Comparison of ENCODE assay signal across 8 cellular contexts in the genomic region with DNA sequence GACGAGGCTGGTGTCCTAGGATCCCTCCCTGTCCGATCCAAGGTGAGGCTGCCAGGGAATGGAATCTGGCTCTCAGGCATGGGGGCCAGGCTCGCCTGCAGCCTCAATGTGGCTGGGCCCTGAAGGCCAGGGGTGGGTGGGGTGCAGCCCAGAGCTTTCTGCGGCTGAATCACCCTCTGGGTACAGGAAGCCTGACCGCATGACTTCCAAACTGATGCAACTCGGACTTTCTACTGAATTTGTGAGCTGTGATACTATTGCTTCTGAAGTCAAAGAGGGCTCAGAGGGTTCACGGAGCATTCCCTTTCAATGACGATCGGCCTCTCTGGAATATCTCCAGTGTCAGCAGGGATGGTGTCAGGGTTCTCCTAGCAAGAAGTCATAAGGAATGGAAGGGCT.
DNase-seq lines count a peak whose midpoint lies in the region; ATAC-seq and TF ChIP-seq lines count a peak whose summit lies in the region.

No MANE protein-coding gene starts in this region.

- peaks cover 13 to 17% of the 10 kb centered on the region in 2 donors for H3K4me1 ChIP-seq in mucosa of rectum (ENCODE audit: control insufficient read depth in 2 of 2, insufficient read depth in 2 of 2, low read length in 2 of 2)

- H3K4me1 Mint-ChIP-seq in stimulated activated naive CD8-positive, alpha-beta T cell treated with anti-CD3 and anti-CD28 coated beads, Interleukin-15, amount 100 ng/mL, for 72 hours: peaks cover 52% of the 10 kb centered on the region

- no peak overlapping the region for H3K4me3 ChIP-seq in choroid plexus epithelial cell (ENCODE audit: low read depth, low read length)
- H3K4me3 ChIP-seq in mucosa of rectum (ENCODE audit: low read length in 2 of 2): no peak overlapping the region

- DNase-seq in stimulated activated naive CD8-positive, alpha-beta T cell treated with anti-CD3 and anti-CD28 coated beads, Interleukin-15, Interleukin-2, amounts not matched to agents 100 U/mL and 50 U/mL, for 24 hours: peak; percentile 15
- no peak for DNase-seq in stimulated activated naive CD8-positive, alpha-beta T cell treated with anti-CD3 and anti-CD28 coated beads, Interleukin-15, amount 100 ng/mL, for 72 hours
- DNase-seq in choroid plexus epithelial cell (ENCODE audit: low read depth): peak; percentile 96
- DNase-seq in NCI-H2029 (lab: John Stamatoyannopoulos, UW): no peak
- no peak for DNase-seq in NCI-H2171 (lab: John Stamatoyannopoulos, UW)
- DNase-seq in effector CD4-positive, alpha-beta T cell: no peak

- no peaks in the 10 kb centered on the region for H3K36me3 ChIP-seq in mucosa of rectum (ENCODE audit: control insufficient read depth in 2 of 2, insufficient read depth in 2 of 2, low read length in 2 of 2)

- no peak for TF ChIP-seq CTCF in choroid plexus epithelial cell (conservative IDR thresholded peaks at IDR 0.05; ENCODE audit: low read depth, low read length)

- H3K27ac ChIP-seq in mucosa of rectum (ENCODE audit: low read depth in 2 of 2, low read length in 2 of 2): peak overlapping the region; percentile 48 to 75

- H3K9ac ChIP-seq in mucosa of rectum (ENCODE audit: low read depth in 1 of 2, low read length in 2 of 2): no peak overlapping the region

- H3K4me3 Mint-ChIP-seq in stimulated activated naive CD8-positive, alpha-beta T cell treated with anti-CD3 and anti-CD28 coated beads, Interleukin-15, amount 100 ng/mL, for 72 hours: no peak overlapping the region

- no peaks in the 10 kb centered on the region for H3K9me3 Mint-ChIP-seq in stimulated activated naive CD8-positive, alpha-beta T cell treated with anti-CD3 and anti-CD28 coated beads, Interleukin-15, amount 100 ng/mL, for 72 hours

- H3K9me3 ChIP-seq in mucosa of rectum (ENCODE audit: control insufficient read depth in 2 of 2, low read length in 2 of 2): no peaks in the 10 kb centered on the region

- H3K27ac Mint-ChIP-seq in stimulated activated naive CD8-positive, alpha-beta T cell treated with anti-CD3 and anti-CD28 coated beads, Interleukin-15, amount 100 ng/mL, for 72 hours: peak overlapping the region in 1 of 2 donors; percentile 19

- no peaks in the 10 kb centered on the region for H3K27me3 ChIP-seq in mucosa of rectum (ENCODE audit: control insufficient read depth in 2 of 2, insufficient read depth in 2 of 2, low read length in 2 of 2)

- no peak for ATAC-seq in stimulated activated naive CD8-positive, alpha-beta T cell treated with anti-CD3 and anti-CD28 coated beads, Interleukin-15, Interleukin-2, amounts not matched to agents 100 U/mL and 50 U/mL, for 24 hours
- ATAC-seq in stimulated activated naive CD8-positive, alpha-beta T cell treated with anti-CD3 and anti-CD28 coated beads, Interleukin-15, amount 100 ng/mL, for 72 hours: no peak
- ATAC-seq in HG03139 (IDR thresholded peaks at IDR 0.05; ENCODE audit: unreplicated experiment): no peak

- no peaks in the 10 kb centered on the region for H3K27me3 Mint-ChIP-seq in stimulated activated naive CD8-positive, alpha-beta T cell treated with anti-CD3 and anti-CD28 coated beads, Interleukin-15, amount 100 ng/mL, for 72 hours

Comparison
In these comparisons a context has a peak if more than half of its experiments do, and no peak if none do; other contexts are left out.
1. DNase-seq: peak in stimulated activated naive CD8-positive, alpha-beta T cell treated with anti-CD3 and anti-CD28 coated beads, Interleukin-15, Interleukin-2, amounts not matched to agents 100 U/mL and 50 U/mL, for 24 hours (single experiment) and choroid plexus epithelial cell (single experiment); none in stimulated activated naive CD8-positive, alpha-beta T cell treated with anti-CD3 and anti-CD28 coated beads, Interleukin-15, amount 100 ng/mL, for 72 hours (0 of 2), NCI-H2029 (single experiment), NCI-H2171 (single experiment) and effector CD4-positive, alpha-beta T cell (single experiment).